ENCODE assay signal across 19 cellular contexts in the genomic region with DNA sequence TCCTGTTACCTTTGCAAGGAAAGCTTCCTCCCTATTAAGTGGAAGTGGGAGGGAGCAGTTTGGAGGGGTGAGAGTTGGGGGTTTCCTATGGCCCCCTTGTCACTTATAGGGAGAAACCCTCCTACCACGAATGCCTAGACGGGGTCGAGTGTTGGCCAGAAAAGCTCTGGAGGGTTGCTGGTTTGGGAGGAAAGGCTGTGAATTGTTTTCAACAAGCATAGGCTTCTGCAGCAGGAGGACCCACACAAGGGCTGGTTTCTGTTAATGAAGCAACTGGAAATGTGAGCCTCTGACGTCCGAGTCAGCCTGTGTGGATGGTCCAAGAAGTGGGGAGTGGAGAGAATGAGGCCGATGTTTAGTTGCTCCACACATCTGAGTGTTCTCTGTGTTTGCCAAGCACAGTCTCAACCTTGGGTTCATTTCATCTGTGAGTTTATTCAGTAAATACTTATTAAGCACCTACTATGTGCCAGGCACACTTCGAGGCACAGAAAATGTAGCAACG. TPM values are rescaled to one million over a fixed set of nuclear protein-coding genes. Genes with fewer than 3 reads are reported as not detected.
"Had no signal": no experiment of that assay in that cellular context is flagged by ENCODE, and none has a peak within 500 bp of the region (broad histone marks: within the 10 kb centered on the region; RNA-seq: fewer than 3 reads in every experiment).

No MANE protein-coding gene starts in this region.

- DNase-seq: activated CD4-positive, alpha-beta T cell treated with anti-CD3 and anti-CD28 coated beads, Interleukin-2, amount 50 U/mL, for 4 hours; activated CD4-positive, CD25-positive, alpha-beta regulatory T cell treated with anti-CD3 and anti-CD28 coated beads, Interleukin-2, amount 50 U/mL, for 72 hours; activated effector memory CD4-positive, alpha-beta T cell treated with anti-CD3 and anti-CD28 coated beads, Interleukin-2, amount 50 U/mL, for 16 hours; brain microvascular endothelial cell; cortex of kidney; effector CD4-positive, alpha-beta T cell; left lung; naive thymus-derived CD8-positive, alpha-beta T cell; stimulated activated CD4-positive, alpha-beta T cell treated with anti-CD3 and anti-CD28 coated beads, Interleukin-12 subunit alpha, Interleukin-12 subunit beta, amount 100 ng/mL, for 4 hours; stimulated activated CD4-positive, alpha-beta T cell treated with anti-CD3 and anti-CD28 coated beads, Interleukin-2, amount 100 ng/mL, for 24 hours; T-helper 1 cell; T1000; upper lobe of right lung had no signal

- H3K36me3 ChIP-seq: brain microvascular endothelial cell, esophagus muscularis mucosa, left lung, neutrophil, thoracic aorta, upper lobe of right lung had no signal

- H3K4me3 ChIP-seq: esophagus muscularis mucosa, left lung, thoracic aorta, upper lobe of right lung had no signal

- H3K9me3 ChIP-seq: esophagus muscularis mucosa, left lung, neutrophil, thoracic aorta, upper lobe of right lung had no signal

- ATAC-seq: activated naive CD4-positive, alpha-beta T cell treated with anti-CD3 and anti-CD28 coated beads, Interleukin-2, amount 50 U/mL, for 72 hours; left lung; naive thymus-derived CD8-positive, alpha-beta T cell; upper lobe of right lung had no signal

- H3K27ac ChIP-seq: brain microvascular endothelial cell, esophagus muscularis mucosa, left lung, neutrophil, thoracic aorta, upper lobe of right lung had no signal

RNA-seq across cellular contexts. Expression of a gene that starts 37.3 kb away (rescaled TPM):
- total RNA-seq: activated naive CD4-positive, alpha-beta T cell treated with anti-CD3 and anti-CD28 coated beads, Interleukin-2, amount 50 U/mL, for 72 hours; esophagus muscularis mucosa; mucosa of gallbladder; naive thymus-derived CD8-positive, alpha-beta T cell; renal cortical epithelial cell; thoracic aorta; upper lobe of right lung had no signal
- polyA plus RNA-seq: naive thymus-derived CD8-positive, alpha-beta T cell had no signal
